In genomic region chr13:83216521-83217245, GRCh38 we compare ENCODE assay signal across 21 cellular contexts.
"Had no signal": no experiment of that assay in that cellular context is flagged by ENCODE, and none has a peak within 500 bp of the region (broad histone marks: within the 10 kb centered on the region; RNA-seq: fewer than 3 reads in every experiment).

No MANE protein-coding gene starts in this region.

- H3K27ac ChIP-seq: gastrocnemius medialis, psoas muscle, right lobe of liver, suprapubic skin, upper lobe of right lung had no signal

- H3K36me3 ChIP-seq: brain microvascular endothelial cell, gastrocnemius medialis, right lobe of liver, suprapubic skin, upper lobe of right lung had no signal

- H3K27me3 ChIP-seq: brain microvascular endothelial cell, gastrocnemius medialis, right lobe of liver, suprapubic skin, upper lobe of right lung had no signal

- H3K4me3 Mint-ChIP-seq: activated CD8-positive, alpha-beta memory T cell treated with anti-CD3 and anti-CD28 coated beads, Interleukin-2, amount 10 ng/mL, durations not matched to agents 7 days and 5 days; activated T-cell treated with anti-CD3 and anti-CD28 coated beads, Interleukin-2, amount 50 U/mL, for 24 hours; endodermal cell; nephron had no signal

- ATAC-seq: activated CD8-positive, alpha-beta memory T cell treated with anti-CD3 and anti-CD28 coated beads, Interleukin-2, amount 10 ng/mL, durations not matched to agents 7 days and 5 days; activated naive CD4-positive, alpha-beta T cell treated with anti-CD3 and anti-CD28 coated beads, Interleukin-2, amount 50 U/mL, for 72 hours; gastrocnemius medialis; left ventricle myocardium superior; psoas muscle; right lobe of liver; upper lobe of right lung had no signal

- H3K27me3 Mint-ChIP-seq: activated CD8-positive, alpha-beta memory T cell treated with anti-CD3 and anti-CD28 coated beads, Interleukin-2, amount 10 ng/mL, durations not matched to agents 7 days and 5 days; activated T-cell treated with anti-CD3 and anti-CD28 coated beads, Interleukin-2, amount 50 U/mL, for 24 hours had no signal

- H3K27ac Mint-ChIP-seq: activated CD8-positive, alpha-beta memory T cell treated with anti-CD3 and anti-CD28 coated beads, Interleukin-2, amount 10 ng/mL, durations not matched to agents 7 days and 5 days; activated naive CD4-positive, alpha-beta T cell treated with anti-CD3 and anti-CD28 coated beads, Interleukin-2, amount 50 U/mL, for 72 hours; activated T-cell treated with anti-CD3 and anti-CD28 coated beads, Interleukin-2, amount 50 U/mL, for 24 hours; endodermal cell; nephron had no signal

- DNase-seq: activated CD4-positive, alpha-beta T cell treated with anti-CD3 and anti-CD28 coated beads for 1 hour; activated CD4-positive, alpha-beta T cell treated with anti-CD3 and anti-CD28 coated beads, Interleukin-2, amount 50 U/mL, for 48 hours; activated CD8-positive, alpha-beta memory T cell treated with anti-CD3 and anti-CD28 coated beads, Interleukin-2, amount 10 ng/mL, durations not matched to agents 7 days and 5 days; activated effector memory CD4-positive, alpha-beta T cell treated with Interleukin-2 at 50 U/mL for 16 hours; activated T-cell treated with anti-CD3 and anti-CD28 coated beads, Interleukin-2, amount 50 U/mL, for 24 hours; amygdala; brain microvascular endothelial cell; endodermal cell; erythroblast; gastrocnemius medialis; left ventricle myocardium superior; mesendoderm; occipital lobe; psoas muscle; right lobe of liver; stimulated activated CD4-positive, alpha-beta T cell treated with anti-CD3 and anti-CD28 coated beads, Interleukin-12 subunit alpha, Interleukin-12 subunit beta, amount 100 ng/mL, for 4 hours; stimulated activated naive CD4-positive, alpha-beta T cell treated with Interleukin-2 at 50 U/mL for 16 hours; upper lobe of right lung had no signal

- H3K4me1 ChIP-seq: gastrocnemius medialis, psoas muscle, right lobe of liver, suprapubic skin, upper lobe of right lung had no signal

- H3K9me3 Mint-ChIP-seq: endodermal cell had no signal

- H3K36me3 Mint-ChIP-seq: activated CD8-positive, alpha-beta memory T cell treated with anti-CD3 and anti-CD28 coated beads, Interleukin-2, amount 10 ng/mL, durations not matched to agents 7 days and 5 days; activated naive CD4-positive, alpha-beta T cell treated with anti-CD3 and anti-CD28 coated beads, Interleukin-2, amount 50 U/mL, for 72 hours had no signal

- H3K4me3 ChIP-seq: gastrocnemius medialis, psoas muscle, right lobe of liver, suprapubic skin, upper lobe of right lung had no signal

- H3K4me1 Mint-ChIP-seq: activated CD8-positive, alpha-beta memory T cell treated with anti-CD3 and anti-CD28 coated beads, Interleukin-2, amount 10 ng/mL, durations not matched to agents 7 days and 5 days had no signal
